ENCODE assay signal across 26 cellular contexts in the genomic region with DNA sequence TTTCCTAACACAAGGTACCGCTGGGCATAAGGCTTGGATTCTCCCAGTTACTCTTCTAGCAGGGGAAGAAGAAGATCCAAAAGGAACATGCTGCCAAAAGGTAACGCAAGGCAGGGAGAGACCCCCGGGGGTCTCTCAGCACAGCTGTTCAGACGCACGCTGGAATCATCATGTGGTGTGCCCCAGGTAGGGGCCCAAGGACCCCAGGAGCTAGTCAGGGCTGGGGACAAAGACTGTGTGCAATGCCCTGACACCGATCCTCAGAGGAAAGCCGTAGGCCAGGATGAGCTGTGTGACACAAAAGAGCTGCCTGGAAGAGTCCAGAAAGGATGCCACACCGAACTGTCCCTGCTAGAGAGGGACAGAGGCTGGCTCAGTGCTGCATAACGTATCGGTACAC. TPM values are rescaled to one million over a fixed set of nuclear protein-coding genes. Genes with fewer than 3 reads are reported as not detected.
"Had no signal": no experiment of that assay in that cellular context is flagged by ENCODE, and none has a peak within 500 bp of the region (broad histone marks: within the 10 kb centered on the region; RNA-seq: fewer than 3 reads in every experiment).

No MANE protein-coding gene starts in this region.

- H3K27ac ChIP-seq: body of pancreas, cardiac muscle cell, upper lobe of right lung had no signal

- H3K27ac Mint-ChIP-seq: activated B cell treated with CpG ODN at 0.5 μM for 24 hours; activated CD8-positive, alpha-beta T cell treated with anti-CD3 and anti-CD28 coated beads for 36 hours; activated naive CD4-positive, alpha-beta T cell treated with anti-CD3 and anti-CD28 coated beads, Interleukin-2, amount 50 U/mL, for 24 hours; activated T-helper 2 cell treated with anti-CD3 and anti-CD28 coated beads, Interferon-gamma antibody, Interleukin-2, Interleukin-4, amounts not matched to agents 10 μg/mL and 5 μg/mL and 100 μg/mL, durations not matched to agents 14 hours and 24 hours and 36 hours; stimulated activated naive CD8-positive, alpha-beta T cell treated with anti-CD3 and anti-CD28 coated beads, Interleukin-15, Interleukin-2, amounts not matched to agents 100 ng/mL and 50 ng/mL, for 24 hours; T-helper 17 cell had no signal

- H3K4me1 Mint-ChIP-seq: activated naive CD4-positive, alpha-beta T cell treated with anti-CD3 and anti-CD28 coated beads, Interleukin-2, amount 50 U/mL, for 24 hours had no signal

- FAIRE-seq: islet of Langerhans had no signal

- DNase-seq: activated B cell treated with CpG ODN at 0.5 μM for 24 hours; activated CD4-positive, alpha-beta T cell treated with anti-CD3 and anti-CD28 coated beads, Interleukin-2, amount 50 U/mL, for 1 hour; activated CD8-positive, alpha-beta T cell treated with anti-CD3 and anti-CD28 coated beads for 36 hours; activated T-cell treated with anti-CD3 and anti-CD28 coated beads, Interleukin-2, amount 50 U/mL, for 4 hours; body of pancreas; cerebellar nuclear complex; cortex of kidney; effector memory CD8-positive, alpha-beta T cell; erythroblast; gastrocnemius medialis; glutamatergic neuron; mammary epithelial cell; nucleus accumbens; stimulated activated CD4-positive, alpha-beta T cell treated with anti-CD3 and anti-CD28 coated beads, Interleukin-12 subunit alpha, Interleukin-12 subunit beta, amount 100 ng/mL, for 4 hours; stimulated activated CD4-positive, alpha-beta T cell treated with anti-CD3 and anti-CD28 coated beads, Interleukin-4, amount 100 ng/mL, for 1 hour; T-helper 17 cell; T1000; upper lobe of right lung had no signal

- ATAC-seq: activated CD8-positive, alpha-beta T cell treated with anti-CD3 and anti-CD28 coated beads for 36 hours; activated T-cell treated with anti-CD3 and anti-CD28 coated beads, Interleukin-2, amount 50 U/mL, for 4 hours; body of pancreas; effector memory CD8-positive, alpha-beta T cell; gastrocnemius medialis; sciatic nerve; T-helper 17 cell; upper lobe of right lung had no signal

- H3K4me3 ChIP-seq: body of pancreas, cardiac muscle cell, gastrocnemius medialis, skin epidermis, upper lobe of right lung had no signal

- H3K27me3 ChIP-seq: body of pancreas, cardiac muscle cell, gastrocnemius medialis, upper lobe of right lung had no signal

- H3K4me3 Mint-ChIP-seq: activated B cell treated with CpG ODN at 0.5 μM for 24 hours; activated CD8-positive, alpha-beta T cell treated with anti-CD3 and anti-CD28 coated beads for 36 hours; activated naive CD4-positive, alpha-beta T cell treated with anti-CD3 and anti-CD28 coated beads, Interleukin-2, amount 50 U/mL, for 24 hours; activated T-cell treated with anti-CD3 and anti-CD28 coated beads, Interleukin-2, amount 50 U/mL, for 4 hours; effector memory CD8-positive, alpha-beta T cell; neural crest cell; stimulated activated naive CD8-positive, alpha-beta T cell treated with anti-CD3 and anti-CD28 coated beads, Interleukin-15, Interleukin-2, amounts not matched to agents 100 ng/mL and 50 ng/mL, for 24 hours; T-helper 17 cell had no signal

- H3K9me3 Mint-ChIP-seq: activated B cell treated with CpG ODN at 0.5 μM for 24 hours; activated CD8-positive, alpha-beta T cell treated with anti-CD3 and anti-CD28 coated beads for 36 hours; activated naive CD4-positive, alpha-beta T cell treated with anti-CD3 and anti-CD28 coated beads, Interleukin-2, amount 50 U/mL, for 24 hours; activated T-cell treated with anti-CD3 and anti-CD28 coated beads, Interleukin-2, amount 50 U/mL, for 4 hours; activated T-helper 2 cell treated with anti-CD3 and anti-CD28 coated beads, Interferon-gamma antibody, Interleukin-2, Interleukin-4, amounts not matched to agents 10 μg/mL and 5 μg/mL and 100 μg/mL, durations not matched to agents 14 hours and 24 hours and 36 hours; effector memory CD8-positive, alpha-beta T cell; neural crest cell; stimulated activated naive CD8-positive, alpha-beta T cell treated with anti-CD3 and anti-CD28 coated beads, Interleukin-15, Interleukin-2, amounts not matched to agents 100 ng/mL and 50 ng/mL, for 24 hours had no signal

- H3K27me3 Mint-ChIP-seq: activated B cell treated with CpG ODN at 0.5 μM for 24 hours; activated CD8-positive, alpha-beta T cell treated with anti-CD3 and anti-CD28 coated beads for 36 hours; activated naive CD4-positive, alpha-beta T cell treated with anti-CD3 and anti-CD28 coated beads, Interleukin-2, amount 50 U/mL, for 24 hours; effector memory CD8-positive, alpha-beta T cell; stimulated activated naive CD8-positive, alpha-beta T cell treated with anti-CD3 and anti-CD28 coated beads, Interleukin-15, Interleukin-2, amounts not matched to agents 100 ng/mL and 50 ng/mL, for 24 hours; T-helper 17 cell had no signal

- H3K9me3 ChIP-seq: body of pancreas, gastrocnemius medialis, upper lobe of right lung had no signal

RNA-seq across cellular contexts. Expression of a gene that starts 22.3 kb away (rescaled TPM):
- total RNA-seq: activated B cell treated with CpG ODN at 0.5 μM for 24 hours; activated CD8-positive, alpha-beta T cell treated with anti-CD3 and anti-CD28 coated beads for 36 hours; body of pancreas; gastrocnemius medialis; T-helper 17 cell had no signal

RNA-seq across cellular contexts. Expression of a gene that starts 53.8 kb away (rescaled TPM):
- total RNA-seq: activated B cell treated with CpG ODN at 0.5 μM for 24 hours; activated T-helper 2 cell treated with anti-CD3 and anti-CD28 coated beads, Interferon-gamma antibody, Interleukin-2, Interleukin-4, amounts not matched to agents 10 μg/mL and 5 μg/mL and 100 μg/mL, durations not matched to agents 14 hours and 24 hours and 36 hours had no signal
